In the genomic region with DNA sequence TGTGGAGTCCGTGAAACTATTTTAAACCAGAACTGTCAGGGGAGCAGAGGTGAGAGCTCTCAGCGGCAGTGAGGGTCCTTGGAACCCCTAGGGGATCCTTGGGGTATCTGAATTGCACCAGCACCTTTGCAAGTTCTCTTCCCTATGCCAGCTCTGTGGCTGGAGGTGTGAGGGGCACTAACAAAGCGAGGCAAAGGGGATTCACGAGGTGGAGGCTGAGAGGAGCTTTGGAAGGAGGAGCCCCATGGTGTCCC, we compare ENCODE assay signal across 1 cellular context.
TF ChIP-seq lines count a peak whose summit lies in the region.

No MANE protein-coding gene starts in this region.

TF ChIP-seq in H1, 55 proteins besides CTCF, POLR2A, EP300 and RAD21:
- no peak for TF ChIP-seq CHD1 (IDR thresholded peaks at IDR 0.05; ENCODE audit: low read depth, low read length)
TF ChIP-seq in H1: peak in this region for 0.
